In the genomic region with DNA sequence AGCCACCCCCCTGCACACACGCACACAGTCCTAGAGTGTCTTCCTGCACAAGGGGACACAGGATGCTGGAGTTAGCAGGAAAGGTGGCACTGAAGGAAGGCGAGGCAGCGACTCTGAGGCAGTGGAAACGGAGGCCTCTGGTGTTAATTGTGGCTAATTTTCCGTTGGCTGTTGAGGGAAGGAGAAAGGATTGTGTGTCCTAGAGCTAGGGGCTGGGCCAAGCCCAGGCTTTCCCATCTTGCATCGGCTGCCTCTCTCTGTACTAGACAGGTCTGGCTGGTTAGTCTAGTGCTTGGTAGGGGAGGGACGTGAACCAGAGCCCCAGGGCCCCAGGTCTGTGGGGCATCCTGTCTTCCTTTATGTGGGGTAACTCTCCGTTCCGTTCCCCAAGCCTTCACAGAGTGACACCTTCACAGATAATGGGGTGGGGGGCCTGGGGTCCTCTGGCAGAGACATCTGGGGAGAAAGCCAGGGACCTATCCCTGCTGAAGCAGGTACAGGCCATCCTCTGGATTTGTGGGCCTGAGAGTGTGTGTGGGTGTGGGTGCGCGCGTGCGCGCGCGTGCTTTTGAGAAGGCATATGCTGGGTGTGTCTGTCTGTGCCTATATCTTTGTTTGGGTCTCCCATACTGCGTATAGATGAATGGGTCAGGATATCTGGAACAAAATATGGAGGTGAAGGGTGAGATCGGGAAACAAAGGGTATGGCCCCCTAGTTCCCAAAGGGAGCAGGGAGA, we compare ENCODE assay signal across 9 cellular contexts. TPM values are rescaled to one million over a fixed set of nuclear protein-coding genes. Genes with fewer than 3 reads are reported as not detected.
DNase-seq lines count a peak whose midpoint lies in the region; ATAC-seq and TF ChIP-seq lines count a peak whose summit lies in the region.
"Had no signal": no experiment of that assay in that cellular context is flagged by ENCODE, and none has a peak within 500 bp of the region (broad histone marks: within the 10 kb centered on the region; RNA-seq: fewer than 3 reads in every experiment).

CHD3 (plus strand) TSS at position 606 of the 737 bp plus-strand sequence. CDS start 212 bp downstream, outside the sequence.

- peak within 1 kb of the TSS; percentile 87 for H3K9ac ChIP-seq in PC-3 (ENCODE audit: low read length)

- H3K36me3 Mint-ChIP-seq in activated naive CD8-positive, alpha-beta T cell treated with anti-CD3 and anti-CD28 coated beads for 36 hours: peaks cover 18% of the 10 kb centered on the region

- no TSS peak for BruUV-seq in PC-3 (replicated peaks; lab: Mats Ljungman, UMichigan)

- H3K36me3 ChIP-seq in PC-3 (ENCODE audit: low read depth, low read length) (peaks cover 10% of the 10 kb centered on the region; the same call in 1 of the 2 replicates), gastrocnemius medialis (no peaks in the 10 kb centered on the region)

- in situ Hi-C loops in gastrocnemius medialis (cut with MboI; ENCODE audit: low sequenced_read_pairs in 4 of 4): loop anchor here in 1 of 4 donors (25.0 kb wide), 1 partner anchor 151 kb away; no protein-coding TSS in a partner anchor

- no peak for TF ChIP-seq CTCF in PC-3 (conservative IDR thresholded peaks at IDR 0.05; ENCODE audit: low read depth, low read length)
- no peak for TF ChIP-seq CTCF in gastrocnemius medialis (IDR thresholded peaks at IDR 0.05 in 4 of 5, conservative IDR thresholded peaks at IDR 0.05 in 1 of 5)

- no peak within 1 kb of the TSS for H3K27ac Mint-ChIP-seq in activated naive CD8-positive, alpha-beta T cell treated with anti-CD3 and anti-CD28 coated beads for 36 hours
- H3K27ac Mint-ChIP-seq: T-helper 1 cell treated with Interleukin-12 subunit alpha and Interleukin-12 subunit beta and Interleukin-4 antibody, amounts not matched to agents 30 μg/mL and 1 μg/mL, for 36 hours had no signal

- H3K4me1 Mint-ChIP-seq in activated naive CD8-positive, alpha-beta T cell treated with anti-CD3 and anti-CD28 coated beads for 36 hours: no peaks in the 10 kb centered on the region

- no peaks in the 10 kb centered on the region for H3K9me3 Mint-ChIP-seq in activated naive CD8-positive, alpha-beta T cell treated with anti-CD3 and anti-CD28 coated beads for 36 hours
- H3K9me3 Mint-ChIP-seq: T-helper 1 cell treated with Interleukin-12 subunit alpha and Interleukin-12 subunit beta and Interleukin-4 antibody, amounts not matched to agents 30 μg/mL and 1 μg/mL, for 36 hours had no signal

- peak in 1 of 2 donors; percentile 11 for TF ChIP-seq POLR2A in gastrocnemius medialis (IDR thresholded peaks at IDR 0.05)

- H3K4me2 ChIP-seq in PC-3 (ENCODE audit: low read length): peak within 1 kb of the TSS; percentile 95

- POLR2A ChIA-PET in PC-3 (lab: Charles Lee; ENCODE audit: unreplicated experiment): no interaction called here

- no peaks in the 10 kb centered on the region for H4K20me1 ChIP-seq in PC-3 (ENCODE audit: low read length)

- peak within 1 kb of the TSS; percentile 66 for H2AFZ ChIP-seq in PC-3 (ENCODE audit: low read length)

- CTCF ChIA-PET in PC-3 (lab: Charles Lee): no interaction called here

- no peaks in the 10 kb centered on the region for H3K27me3 ChIP-seq in PC-3 (ENCODE audit: low read length)
- H3K27me3 ChIP-seq in gastrocnemius medialis: peaks cover 22 to 24% (median 23%) of the 10 kb centered on the region in 3 donors

- no peaks in the 10 kb centered on the region for H3K9me2 ChIP-seq in PC-3 (replicated peaks; ENCODE audit: low read length)

- H3K79me2 ChIP-seq in PC-3 (ENCODE audit: low read length): peaks cover 39% of the 10 kb centered on the region

- H3K4me3 ChIP-seq in GM08714 (ENCODE audit: low read length) (peak within 1 kb of the TSS; percentile 85; the same call in 1 of the 2 replicates), PC-3 (ENCODE audit: low read length) (peak within 1 kb of the TSS; percentile 94), gastrocnemius medialis (peak within 1 kb of the TSS; percentile 64 to 74 (median 68))

- intact Hi-C loops in PC-3 (cut with micrococcal nuclease): no loop called here
- intact Hi-C loops in left ventricle myocardium superior (cut with micrococcal nuclease): no loop called here
- intact Hi-C loops in gastrocnemius medialis (cut with DNase I; ENCODE audit: low total_unique reads): loop anchor here (2.0 to 10.0 kb wide), 2 partner anchors 54 to 166 kb away; partner anchors contain the start of gene KDM6B

- ATAC-seq in PC-3 (peak; percentile 33), left ventricle myocardium superior (peak; percentile 9), gastrocnemius medialis (peak; percentile 19 to 21), GM19467 (IDR thresholded peaks at IDR 0.05; ENCODE audit: unreplicated experiment) (no peak), HG02759 (IDR thresholded peaks at IDR 0.05; ENCODE audit: unreplicated experiment) (no peak), GM19023 (IDR thresholded peaks at IDR 0.05; ENCODE audit: unreplicated experiment) (no peak)

- no peak within 1 kb of the TSS for H3K4me3 Mint-ChIP-seq in activated naive CD8-positive, alpha-beta T cell treated with anti-CD3 and anti-CD28 coated beads for 36 hours
- H3K4me3 Mint-ChIP-seq: T-helper 1 cell treated with Interleukin-12 subunit alpha and Interleukin-12 subunit beta and Interleukin-4 antibody, amounts not matched to agents 30 μg/mL and 1 μg/mL, for 36 hours had no signal

- peak within 1 kb of the TSS; percentile 96 for H3K27ac ChIP-seq in PC-3 (ENCODE audit: low read length)
- peak within 1 kb of the TSS; percentile 77 to 89 (median 81) for H3K27ac ChIP-seq in gastrocnemius medialis

- H3K27me3 Mint-ChIP-seq in activated naive CD8-positive, alpha-beta T cell treated with anti-CD3 and anti-CD28 coated beads for 36 hours: no peaks in the 10 kb centered on the region

- DNase-seq in PC-3 (peak; percentile 71), left ventricle myocardium superior (peak; percentile 35), gastrocnemius medialis (no peak)
- DNase-seq in activated naive CD8-positive, alpha-beta T cell treated with anti-CD3 and anti-CD28 coated beads for 36 hours: peak; percentile 63

- no peaks in the 10 kb centered on the region for H3K9me3 ChIP-seq in PC-3 (ENCODE audit: low read length)
- H3K9me3 ChIP-seq in gastrocnemius medialis: no peaks in the 10 kb centered on the region

- H3F3A ChIP-seq in PC-3 (ENCODE audit: low read length, unreplicated experiment): peaks cover 11% of the 10 kb centered on the region

- peaks cover 28% of the 10 kb centered on the region for H3K4me1 ChIP-seq in PC-3 (ENCODE audit: insufficient read depth, low read length)
- peaks cover 41 to 47% of the 10 kb centered on the region in 2 donors for H3K4me1 ChIP-seq in gastrocnemius medialis

RNA-seq across cellular contexts. Expression of gene CHD3, which starts in this region (rescaled TPM):
- total RNA-seq in PC-3 (2014; rRNA removed) (102 and 151 TPM in 2 replicates), left ventricle myocardium superior (13.1 TPM), gastrocnemius medialis (1 to 10 TPM; 5.4 to 7.7 (median 6.0) TPM)
- total RNA-seq in activated naive CD8-positive, alpha-beta T cell treated with anti-CD3 and anti-CD28 coated beads for 36 hours: 100 to 1,000 TPM; 123 to 129 TPM

Comparison
In these comparisons a context has a peak if more than half of its experiments do, and no peak if none do; other contexts are left out.
1. ATAC-seq: peak in PC-3 (single experiment), left ventricle myocardium superior (single experiment) and gastrocnemius medialis (2 of 2); none in GM19467 (single experiment), HG02759 (single experiment) and GM19023 (single experiment).
2. DNase-seq: peak in PC-3 (single experiment), activated naive CD8-positive, alpha-beta T cell treated with anti-CD3 and anti-CD28 coated beads for 36 hours (single experiment) and left ventricle myocardium superior (single experiment); none in gastrocnemius medialis (0 of 2).
3. Peak in every context shown above with its lines, with median percentiles within 50 percentile points of each other: H3K4me3 ChIP-seq.